8 cellular contexts compared by ENCODE assay signal in the genomic region with DNA sequence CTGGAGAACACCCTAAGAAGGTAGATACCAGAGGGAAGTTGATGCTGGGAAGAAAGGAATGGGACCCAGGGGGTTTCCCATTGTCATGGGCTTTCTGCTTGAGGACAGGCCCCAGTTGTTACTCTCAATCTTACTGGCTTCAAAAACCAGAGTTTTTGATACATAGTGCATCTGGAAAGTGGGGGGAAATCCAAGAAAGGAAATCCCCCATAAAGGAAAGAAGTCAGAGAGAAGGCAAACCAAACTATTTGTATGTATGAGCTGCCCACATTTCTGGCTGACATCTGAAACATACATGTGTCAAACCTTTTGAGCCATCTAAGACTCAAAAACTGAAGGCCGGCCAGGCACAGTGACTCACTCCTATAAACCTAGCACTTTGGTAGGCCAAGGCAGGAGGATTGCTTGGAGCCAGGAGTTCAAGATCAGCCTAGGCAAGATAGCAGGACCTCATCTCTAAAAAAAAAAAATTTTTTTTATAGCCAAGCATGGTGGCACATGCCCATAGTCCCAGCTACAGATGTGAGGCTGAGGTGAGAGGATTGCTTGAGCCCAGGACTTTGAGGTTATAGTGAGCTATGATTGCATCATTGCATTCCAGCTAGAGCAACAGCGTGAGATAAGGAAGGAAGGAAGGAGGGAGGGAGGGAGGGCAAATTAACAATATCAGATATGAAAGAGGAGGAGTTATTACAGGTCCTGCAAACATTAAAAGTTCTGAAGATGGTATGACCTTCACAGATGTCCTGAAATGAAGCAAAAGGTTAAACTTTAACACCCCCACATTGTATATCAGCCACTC. TPM values are rescaled to one million over a fixed set of nuclear protein-coding genes. Genes with fewer than 3 reads are reported as not detected.
DNase-seq lines count a peak whose midpoint lies in the region; ATAC-seq and TF ChIP-seq lines count a peak whose summit lies in the region.

No MANE protein-coding gene starts in this region.

- no peaks in the 10 kb centered on the region for H3K27me3 ChIP-seq in body of pancreas
- H3K27me3 ChIP-seq in A673 (replicated peaks; ENCODE audit: insufficient read depth, low read depth, low read length, poor library complexity): no peaks in the 10 kb centered on the region
- no peaks in the 10 kb centered on the region for H3K27me3 ChIP-seq in esophagus muscularis mucosa

- BruUV-seq in A673 (replicated peaks; lab: Mats Ljungman, UMichigan): no TSS peak

- intact Hi-C loops in body of pancreas (cut with DNase I) (no loop called here), A673 (cut with micrococcal nuclease; ENCODE audit: unreplicated experiment) (no loop called here), esophagus muscularis mucosa (cut with DNase I) (no loop called here), posterior vena cava (cut with DNase I) (no loop called here)

- POLR2A ChIA-PET in A673 (lab: Charles Lee; ENCODE audit: low non-redundant PET): no interaction called here

- DNase-seq in EL: peak; percentile 40
- no peak for DNase-seq in body of pancreas
- DNase-seq in A673 (ENCODE audit: low spot score): no peak
- DNase-seq in esophagus muscularis mucosa (ENCODE audit: extremely low spot score): no peak
- DNase-seq in posterior vena cava (ENCODE audit: low spot score): no peak
- no peak for DNase-seq in hippocampal formation (lab: John Stamatoyannopoulos, UW)

- CTCF ChIA-PET in A673 (lab: Charles Lee): no interaction called here

- H3K36me3 ChIP-seq in body of pancreas (replicated peaks in 1 of 2; ENCODE audit: insufficient read depth in 1 of 2, low read depth in 2 of 2) (no peaks in the 10 kb centered on the region), A673 (ENCODE audit: insufficient read depth, low read length, poor library complexity, severe bottlenecking) (no peaks in the 10 kb centered on the region), esophagus muscularis mucosa (no peaks in the 10 kb centered on the region)

- WGBS in body of pancreas, 2 donors: 44 to 52% methylated on average over 2 of the region's 2 CpGs
- 81% methylated on average over 2 of the region's 2 CpGs for WGBS in esophagus muscularis mucosa

- TF ChIP-seq EP300 in esophagus muscularis mucosa (IDR thresholded peaks at IDR 0.05): no peak

- no peak overlapping the region for H3K4me3 ChIP-seq in body of pancreas
- H3K4me3 ChIP-seq in A673 (ENCODE audit: low read depth, low read length, poor library complexity, severe bottlenecking): no peak overlapping the region
- H3K4me3 ChIP-seq in esophagus muscularis mucosa: no peak overlapping the region

- TF ChIP-seq CTCF in body of pancreas (IDR thresholded peaks at IDR 0.05) (no peak), A673 (conservative IDR thresholded peaks at IDR 0.05; ENCODE audit: low read depth, low read length) (no peak), esophagus muscularis mucosa (IDR thresholded peaks at IDR 0.05) (no peak)

- H3K27ac ChIP-seq in body of pancreas (peak overlapping the region in 1 of 4 donors; percentile 28), A673 (ENCODE audit: low read depth, low read length, poor library complexity, severe bottlenecking) (no peak overlapping the region), esophagus muscularis mucosa (replicated peaks in 1 of 4) (no peak overlapping the region)

- peak; percentile 52 for ATAC-seq in GM19455 (IDR thresholded peaks at IDR 0.05; ENCODE audit: unreplicated experiment)
- peak; percentile 80 for ATAC-seq in HG03442 (IDR thresholded peaks at IDR 0.05; ENCODE audit: unreplicated experiment)
- ATAC-seq in body of pancreas: peak; percentile 79

- TF ChIP-seq POLR2A in body of pancreas (IDR thresholded peaks at IDR 0.05) (no peak), esophagus muscularis mucosa (IDR thresholded peaks at IDR 0.05; ENCODE audit: low read depth) (no peak)

- H3K9me3 ChIP-seq in body of pancreas (no peaks in the 10 kb centered on the region), A673 (ENCODE audit: low read depth, low read length, poor library complexity, severe bottlenecking) (no peaks in the 10 kb centered on the region), esophagus muscularis mucosa (no peaks in the 10 kb centered on the region)

- H3K4me1 ChIP-seq in body of pancreas (no peaks in the 10 kb centered on the region), A673 (ENCODE audit: insufficient read depth, low read length, poor library complexity, severe bottlenecking) (no peaks in the 10 kb centered on the region), esophagus muscularis mucosa (no peaks in the 10 kb centered on the region)

RNA-seq across cellular contexts. Expression of gene COA1, which starts 6.7 kb away (rescaled TPM):
- total RNA-seq in body of pancreas: 10 to 100 TPM; 36.8 to 52.4 TPM
- 105 and 115 TPM in 2 replicates for total RNA-seq in A673 (2021)
- total RNA-seq in esophagus muscularis mucosa: 10 to 100 TPM; 26.1 to 49.0 (median 30.9) TPM
- 10 to 100 TPM; 29.0 to 29.6 TPM for total RNA-seq in posterior vena cava

RNA-seq across cellular contexts. Expression of gene BLVRA, which starts 22.5 kb away (rescaled TPM):
- total RNA-seq in body of pancreas (10 to 100 TPM in 1 of 2 donors, 1 to 10 TPM in 1; 4.6 to 25.2 TPM), A673 (2021) (20.6 and 27.4 TPM in 2 replicates), esophagus muscularis mucosa (100 to 1,000 TPM in 1 of 4 donors, 10 to 100 TPM in 3; 84.8 to 102 (median 92.8) TPM), posterior vena cava (10 to 100 TPM; 54.2 to 63.0 TPM)
